In genomic region chr5:67578011-67578410, GRCh38 we compare ENCODE assay signal across 16 cellular contexts.
"Had no signal": no experiment of that assay in that cellular context is flagged by ENCODE, and none has a peak within 500 bp of the region (broad histone marks: within the 10 kb centered on the region; RNA-seq: fewer than 3 reads in every experiment).

No MANE protein-coding gene starts in this region.

- H3K9me3 ChIP-seq: sigmoid colon, thoracic aorta, upper lobe of right lung had no signal

- H3K4me3 Mint-ChIP-seq: activated B cell treated with CpG ODN at 0.5 μM for 24 hours; activated CD8-positive, alpha-beta T cell treated with anti-CD3 and anti-CD28 coated beads for 36 hours; effector memory CD8-positive, alpha-beta T cell; nephron progenitor cell; stimulated activated effector memory CD8-positive, alpha-beta T cell treated with anti-CD3 and anti-CD28 coated beads, Interleukin-12 subunit alpha, Interleukin-12 subunit beta, amount 100 ng/mL, for 72 hours had no signal

- H3K27me3 Mint-ChIP-seq: activated CD8-positive, alpha-beta T cell treated with anti-CD3 and anti-CD28 coated beads for 36 hours; effector memory CD8-positive, alpha-beta T cell had no signal

- ATAC-seq: activated CD8-positive, alpha-beta T cell treated with anti-CD3 and anti-CD28 coated beads for 36 hours; activated naive CD4-positive, alpha-beta T cell treated with anti-CD3 and anti-CD28 coated beads, Interleukin-2, amount 50 U/mL, for 72 hours; effector memory CD8-positive, alpha-beta T cell; stimulated activated effector memory CD8-positive, alpha-beta T cell treated with anti-CD3 and anti-CD28 coated beads, Interleukin-12 subunit alpha, Interleukin-12 subunit beta, amount 100 ng/mL, for 72 hours; upper lobe of right lung had no signal

- H3K36me3 Mint-ChIP-seq: stimulated activated effector memory CD8-positive, alpha-beta T cell treated with anti-CD3 and anti-CD28 coated beads, Interleukin-12 subunit alpha, Interleukin-12 subunit beta, amount 100 ng/mL, for 72 hours had no signal

- H3K36me3 ChIP-seq: sigmoid colon, thoracic aorta, upper lobe of right lung had no signal

- H3K27me3 ChIP-seq: sigmoid colon, upper lobe of right lung had no signal

- H3K27ac ChIP-seq: epithelial cell of prostate, thoracic aorta, upper lobe of right lung had no signal

- H3K4me3 ChIP-seq: sigmoid colon, thoracic aorta, upper lobe of right lung had no signal

- H3K27ac Mint-ChIP-seq: activated B cell treated with CpG ODN at 0.5 μM for 24 hours; activated CD8-positive, alpha-beta T cell treated with anti-CD3 and anti-CD28 coated beads for 36 hours; activated naive CD4-positive, alpha-beta T cell treated with anti-CD3 and anti-CD28 coated beads, Interleukin-2, amount 50 U/mL, for 72 hours; effector memory CD8-positive, alpha-beta T cell; nephron progenitor cell; stimulated activated effector memory CD8-positive, alpha-beta T cell treated with anti-CD3 and anti-CD28 coated beads, Interleukin-12 subunit alpha, Interleukin-12 subunit beta, amount 100 ng/mL, for 72 hours had no signal

- H3K4me1 ChIP-seq: sigmoid colon, upper lobe of right lung had no signal

- H3K4me1 Mint-ChIP-seq: activated B cell treated with CpG ODN at 0.5 μM for 24 hours; nephron progenitor cell; stimulated activated effector memory CD8-positive, alpha-beta T cell treated with anti-CD3 and anti-CD28 coated beads, Interleukin-12 subunit alpha, Interleukin-12 subunit beta, amount 100 ng/mL, for 72 hours had no signal

- DNase-seq: activated B cell treated with CpG ODN at 0.5 μM for 24 hours; activated CD4-positive, alpha-beta T cell treated with anti-CD3 and anti-CD28 coated beads for 48 hours; activated CD8-positive, alpha-beta T cell treated with anti-CD3 and anti-CD28 coated beads for 36 hours; activated effector memory CD4-positive, alpha-beta T cell treated with anti-CD3 and anti-CD28 coated beads, Interleukin-2, amount 50 U/mL, for 16 hours; activated T-cell treated with anti-CD3 and anti-CD28 coated beads, Interleukin-2, amount 50 U/mL, for 48 hours; cerebellar nuclear complex; dermis blood vessel endothelial cell; effector memory CD8-positive, alpha-beta T cell; glutamatergic neuron; nephron progenitor cell; sigmoid colon; upper lobe of right lung had no signal
